In the genomic region with DNA sequence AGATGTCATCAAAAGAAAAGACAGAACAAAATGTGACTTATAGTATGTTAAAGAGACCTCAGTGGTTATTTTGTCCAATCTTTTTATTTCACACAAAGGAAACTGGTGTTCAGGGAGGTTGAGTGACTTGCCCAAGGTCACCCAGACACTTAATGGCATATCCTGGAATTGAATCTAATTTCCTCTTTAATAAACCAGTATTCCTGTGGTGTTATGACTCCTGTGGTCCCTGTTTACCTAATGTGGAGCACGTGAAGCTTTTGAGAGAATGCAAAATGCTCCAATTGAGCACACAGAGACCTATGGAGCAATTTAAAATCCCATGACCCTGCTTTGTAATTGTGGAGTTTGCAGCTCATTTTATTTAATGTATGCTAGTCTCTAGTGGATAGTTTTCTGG, we compare ENCODE assay signal across 2 cellular contexts.
TF ChIP-seq lines count a peak whose summit lies in the region.

No MANE protein-coding gene starts in this region.

TF ChIP-seq in liver, 16 proteins besides CTCF, POLR2A, EP300 and RAD21 (continued from another document):
- TF ChIP-seq, protein P1, sequence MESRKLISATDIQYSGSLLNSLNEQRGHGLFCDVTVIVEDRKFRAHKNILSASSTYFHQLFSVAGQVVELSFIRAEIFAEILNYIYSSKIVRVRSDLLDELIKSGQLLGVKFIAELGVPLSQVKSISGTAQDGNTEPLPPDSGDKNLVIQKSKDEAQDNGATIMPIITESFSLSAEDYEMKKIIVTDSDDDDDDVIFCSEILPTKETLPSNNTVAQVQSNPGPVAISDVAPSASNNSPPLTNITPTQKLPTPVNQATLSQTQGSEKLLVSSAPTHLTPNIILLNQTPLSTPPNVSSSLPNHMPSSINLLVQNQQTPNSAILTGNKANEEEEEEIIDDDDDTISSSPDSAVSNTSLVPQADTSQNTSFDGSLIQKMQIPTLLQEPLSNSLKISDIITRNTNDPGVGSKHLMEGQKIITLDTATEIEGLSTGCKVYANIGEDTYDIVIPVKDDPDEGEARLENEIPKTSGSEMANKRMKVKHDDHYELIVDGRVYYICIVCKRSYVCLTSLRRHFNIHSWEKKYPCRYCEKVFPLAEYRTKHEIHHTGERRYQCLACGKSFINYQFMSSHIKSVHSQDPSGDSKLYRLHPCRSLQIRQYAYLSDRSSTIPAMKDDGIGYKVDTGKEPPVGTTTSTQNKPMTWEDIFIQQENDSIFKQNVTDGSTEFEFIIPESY (IDR thresholded peaks at IDR 0.05) = no peak
- no peak for TF ChIP-seq SP1 (IDR thresholded peaks at IDR 0.05)
- no peak for TF ChIP-seq JUND (IDR thresholded peaks at IDR 0.05)
- no peak for TF ChIP-seq GABPA (IDR thresholded peaks at IDR 0.05 in 1 of 2, conservative IDR thresholded peaks at IDR 0.05 in 1 of 2)
- no peak for TF ChIP-seq TAF1 (conservative IDR thresholded peaks at IDR 0.05)
- TF ChIP-seq, protein P2, sequence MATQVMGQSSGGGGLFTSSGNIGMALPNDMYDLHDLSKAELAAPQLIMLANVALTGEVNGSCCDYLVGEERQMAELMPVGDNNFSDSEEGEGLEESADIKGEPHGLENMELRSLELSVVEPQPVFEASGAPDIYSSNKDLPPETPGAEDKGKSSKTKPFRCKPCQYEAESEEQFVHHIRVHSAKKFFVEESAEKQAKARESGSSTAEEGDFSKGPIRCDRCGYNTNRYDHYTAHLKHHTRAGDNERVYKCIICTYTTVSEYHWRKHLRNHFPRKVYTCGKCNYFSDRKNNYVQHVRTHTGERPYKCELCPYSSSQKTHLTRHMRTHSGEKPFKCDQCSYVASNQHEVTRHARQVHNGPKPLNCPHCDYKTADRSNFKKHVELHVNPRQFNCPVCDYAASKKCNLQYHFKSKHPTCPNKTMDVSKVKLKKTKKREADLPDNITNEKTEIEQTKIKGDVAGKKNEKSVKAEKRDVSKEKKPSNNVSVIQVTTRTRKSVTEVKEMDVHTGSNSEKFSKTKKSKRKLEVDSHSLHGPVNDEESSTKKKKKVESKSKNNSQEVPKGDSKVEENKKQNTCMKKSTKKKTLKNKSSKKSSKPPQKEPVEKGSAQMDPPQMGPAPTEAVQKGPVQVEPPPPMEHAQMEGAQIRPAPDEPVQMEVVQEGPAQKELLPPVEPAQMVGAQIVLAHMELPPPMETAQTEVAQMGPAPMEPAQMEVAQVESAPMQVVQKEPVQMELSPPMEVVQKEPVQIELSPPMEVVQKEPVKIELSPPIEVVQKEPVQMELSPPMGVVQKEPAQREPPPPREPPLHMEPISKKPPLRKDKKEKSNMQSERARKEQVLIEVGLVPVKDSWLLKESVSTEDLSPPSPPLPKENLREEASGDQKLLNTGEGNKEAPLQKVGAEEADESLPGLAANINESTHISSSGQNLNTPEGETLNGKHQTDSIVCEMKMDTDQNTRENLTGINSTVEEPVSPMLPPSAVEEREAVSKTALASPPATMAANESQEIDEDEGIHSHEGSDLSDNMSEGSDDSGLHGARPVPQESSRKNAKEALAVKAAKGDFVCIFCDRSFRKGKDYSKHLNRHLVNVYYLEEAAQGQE (IDR thresholded peaks at IDR 0.05) = no peak
- TF ChIP-seq HNF4A (conservative IDR thresholded peaks at IDR 0.05) = no peak

TF ChIP-seq in HepG2, 621 proteins besides CTCF, POLR2A, EP300 and RAD21 (continued from another document):
- TF ChIP-seq HIVEP1 (CRISPR knock-in tag; IDR thresholded peaks at IDR 0.05) (no peak), ONECUT2 (CRISPR knock-in tag; IDR thresholded peaks at IDR 0.05) (no peak), TARDBP (CRISPR knock-in tag; IDR thresholded peaks at IDR 0.05) (no peak), ARNTL (CRISPR knock-in tag; IDR thresholded peaks at IDR 0.05) (no peak), SRSF9 (IDR thresholded peaks at IDR 0.05; ENCODE audit: borderline replicate concordance, insufficient read depth, low read depth, low read length, poor library complexity, severe bottlenecking) (no peak), ZNF563 (CRISPR knock-in tag; IDR thresholded peaks at IDR 0.05) (no peak), CHD4 (IDR thresholded peaks at IDR 0.05; ENCODE audit: borderline replicate concordance, low read length) (no peak), RFX1 (IDR thresholded peaks at IDR 0.05) (no peak), ZSCAN9 (CRISPR knock-in tag; IDR thresholded peaks at IDR 0.05; ENCODE audit: borderline replicate concordance) (no peak)
- TF ChIP-seq, protein P3, sequence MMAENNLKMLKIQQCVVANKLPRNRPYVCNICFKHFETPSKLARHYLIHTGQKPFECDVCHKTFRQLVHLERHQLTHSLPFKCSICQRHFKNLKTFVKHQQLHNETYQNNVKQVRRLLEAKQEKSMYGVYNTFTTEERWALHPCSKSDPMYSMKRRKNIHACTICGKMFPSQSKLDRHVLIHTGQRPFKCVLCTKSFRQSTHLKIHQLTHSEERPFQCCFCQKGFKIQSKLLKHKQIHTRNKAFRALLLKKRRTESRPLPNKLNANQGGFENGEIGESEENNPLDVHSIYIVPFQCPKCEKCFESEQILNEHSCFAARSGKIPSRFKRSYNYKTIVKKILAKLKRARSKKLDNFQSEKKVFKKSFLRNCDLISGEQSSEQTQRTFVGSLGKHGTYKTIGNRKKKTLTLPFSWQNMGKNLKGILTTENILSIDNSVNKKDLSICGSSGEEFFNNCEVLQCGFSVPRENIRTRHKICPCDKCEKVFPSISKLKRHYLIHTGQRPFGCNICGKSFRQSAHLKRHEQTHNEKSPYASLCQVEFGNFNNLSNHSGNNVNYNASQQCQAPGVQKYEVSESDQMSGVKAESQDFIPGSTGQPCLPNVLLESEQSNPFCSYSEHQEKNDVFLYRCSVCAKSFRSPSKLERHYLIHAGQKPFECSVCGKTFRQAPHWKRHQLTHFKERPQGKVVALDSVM (CRISPR knock-in tag; IDR thresholded peaks at IDR 0.05) = no peak
- TF ChIP-seq, protein P4, sequence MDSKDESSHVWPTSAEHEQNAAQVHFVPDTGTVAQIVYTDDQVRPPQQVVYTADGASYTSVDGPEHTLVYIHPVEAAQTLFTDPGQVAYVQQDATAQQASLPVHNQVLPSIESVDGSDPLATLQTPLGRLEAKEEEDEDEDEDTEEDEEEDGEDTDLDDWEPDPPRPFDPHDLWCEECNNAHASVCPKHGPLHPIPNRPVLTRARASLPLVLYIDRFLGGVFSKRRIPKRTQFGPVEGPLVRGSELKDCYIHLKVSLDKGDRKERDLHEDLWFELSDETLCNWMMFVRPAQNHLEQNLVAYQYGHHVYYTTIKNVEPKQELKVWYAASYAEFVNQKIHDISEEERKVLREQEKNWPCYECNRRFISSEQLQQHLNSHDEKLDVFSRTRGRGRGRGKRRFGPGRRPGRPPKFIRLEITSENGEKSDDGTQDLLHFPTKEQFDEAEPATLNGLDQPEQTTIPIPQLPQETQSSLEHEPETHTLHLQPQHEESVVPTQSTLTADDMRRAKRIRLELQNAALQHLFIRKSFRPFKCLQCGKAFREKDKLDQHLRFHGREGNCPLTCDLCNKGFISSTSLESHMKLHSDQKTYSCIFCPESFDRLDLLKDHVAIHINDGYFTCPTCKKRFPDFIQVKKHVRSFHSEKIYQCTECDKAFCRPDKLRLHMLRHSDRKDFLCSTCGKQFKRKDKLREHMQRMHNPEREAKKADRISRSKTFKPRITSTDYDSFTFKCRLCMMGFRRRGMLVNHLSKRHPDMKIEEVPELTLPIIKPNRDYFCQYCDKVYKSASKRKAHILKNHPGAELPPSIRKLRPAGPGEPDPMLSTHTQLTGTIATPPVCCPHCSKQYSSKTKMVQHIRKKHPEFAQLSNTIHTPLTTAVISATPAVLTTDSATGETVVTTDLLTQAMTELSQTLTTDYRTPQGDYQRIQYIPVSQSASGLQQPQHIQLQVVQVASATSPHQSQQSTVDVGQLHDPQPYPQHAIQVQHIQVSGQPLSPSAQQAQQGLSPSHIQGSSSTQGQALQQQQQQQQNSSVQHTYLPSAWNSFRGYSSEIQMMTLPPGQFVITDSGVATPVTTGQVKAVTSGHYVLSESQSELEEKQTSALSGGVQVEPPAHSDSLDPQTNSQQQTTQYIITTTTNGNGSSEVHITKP (CRISPR knock-in tag; IDR thresholded peaks at IDR 0.05; ENCODE audit: low read depth) = no peak
- TF ChIP-seq, protein P1 (CRISPR knock-in tag; IDR thresholded peaks at IDR 0.05) = no peak
- TF ChIP-seq, protein P5, sequence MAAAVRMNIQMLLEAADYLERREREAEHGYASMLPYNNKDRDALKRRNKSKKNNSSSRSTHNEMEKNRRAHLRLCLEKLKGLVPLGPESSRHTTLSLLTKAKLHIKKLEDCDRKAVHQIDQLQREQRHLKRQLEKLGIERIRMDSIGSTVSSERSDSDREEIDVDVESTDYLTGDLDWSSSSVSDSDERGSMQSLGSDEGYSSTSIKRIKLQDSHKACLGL (CRISPR knock-in tag; IDR thresholded peaks at IDR 0.05) = no peak
